10 cellular contexts compared by ENCODE assay signal in genomic region chr5:154395407-154396106, GRCh38. TPM values are rescaled to one million over a fixed set of nuclear protein-coding genes. Genes with fewer than 3 reads are reported as not detected.
DNase-seq lines count a peak whose midpoint lies in the region; ATAC-seq, FAIRE-seq and TF ChIP-seq lines count a peak whose summit lies in the region.
"Had no signal": no experiment of that assay in that cellular context is flagged by ENCODE, and none has a peak within 500 bp of the region (broad histone marks: within the 10 kb centered on the region; RNA-seq: fewer than 3 reads in every experiment).

No MANE protein-coding gene starts in this region.

- no peak for TF ChIP-seq CTCF in astrocyte (IDR thresholded peaks at IDR 0.05; ENCODE audit: insufficient read depth, low read depth, low read length)
- no peak for TF ChIP-seq CTCF in smooth muscle cell (IDR thresholded peaks at IDR 0.05; ENCODE audit: borderline replicate concordance, insufficient read depth, poor library complexity, severe bottlenecking)
- TF ChIP-seq CTCF in prostate gland (IDR thresholded peaks at IDR 0.05) = no peak

- no peak overlapping the region for H3K27ac Mint-ChIP-seq in astrocyte (ENCODE audit: unreplicated experiment)

- H3K27ac ChIP-seq in astrocyte (ENCODE audit: low read depth, low read length) = no peak overlapping the region
- no peak overlapping the region for H3K27ac ChIP-seq in smooth muscle cell (ENCODE audit: low read depth)
- no peak overlapping the region for H3K27ac ChIP-seq in prostate gland
- H3K27ac ChIP-seq: 22Rv1, HL-60 had no signal

- H3K79me2 ChIP-seq in astrocyte (ENCODE audit: insufficient read depth, low read length) (no peaks in the 10 kb centered on the region), smooth muscle cell (ENCODE audit: low read depth) (no peaks in the 10 kb centered on the region)

- peaks cover 13% of the 10 kb centered on the region for H3K4me1 Mint-ChIP-seq in astrocyte (ENCODE audit: low read depth, unreplicated experiment)

- H2AFZ ChIP-seq in astrocyte (ENCODE audit: low read depth, low read length) (no peak overlapping the region), smooth muscle cell (ENCODE audit: low read depth) (no peak overlapping the region)

- H3K9me3 Mint-ChIP-seq in astrocyte (ENCODE audit: unreplicated experiment) = no peaks in the 10 kb centered on the region

- H3K36me3 ChIP-seq in astrocyte (ENCODE audit: insufficient read depth, low read length) = peaks cover 15% of the 10 kb centered on the region
- H3K36me3 ChIP-seq in smooth muscle cell (ENCODE audit: low read depth) = no peaks in the 10 kb centered on the region
- no peaks in the 10 kb centered on the region for H3K36me3 ChIP-seq in prostate gland

- H3K36me3 Mint-ChIP-seq in astrocyte (ENCODE audit: low read depth, unreplicated experiment) = peaks cover 37% of the 10 kb centered on the region

- H3K27me3 ChIP-seq in astrocyte (ENCODE audit: insufficient read depth, low read length) = no peaks in the 10 kb centered on the region
- H3K27me3 ChIP-seq in smooth muscle cell (ENCODE audit: low read depth) = no peaks in the 10 kb centered on the region
- no peaks in the 10 kb centered on the region for H3K27me3 ChIP-seq in prostate gland (replicated peaks; ENCODE audit: insufficient read depth)

- H4K20me1 ChIP-seq in astrocyte (ENCODE audit: insufficient read depth, low read length) (peaks cover 10% of the 10 kb centered on the region), smooth muscle cell (ENCODE audit: low read depth) (no peaks in the 10 kb centered on the region)

- intact Hi-C loops in prostate gland (cut with DNase I) = no loop called here

- WGBS in smooth muscle cell (ENCODE audit: low lambda C conversion rate) = 64% methylated on average over 14 of the region's 14 CpGs
- 68% methylated on average over 14 of the region's 14 CpGs for WGBS in prostate gland

- H3K4me2 ChIP-seq in astrocyte (ENCODE audit: low read length) = no peak overlapping the region
- H3K4me2 ChIP-seq in smooth muscle cell = no peak overlapping the region

- H3K9ac ChIP-seq in astrocyte (ENCODE audit: low read length) (no peak overlapping the region), smooth muscle cell (ENCODE audit: low read depth) (no peak overlapping the region)

- FAIRE-seq in astrocyte (lab: Jason Lieb, UNC) = no peak

- no peaks in the 10 kb centered on the region for H3K27me3 Mint-ChIP-seq in astrocyte (ENCODE audit: low read depth, unreplicated experiment)

- TF ChIP-seq POLR2A in prostate gland (IDR thresholded peaks at IDR 0.05) = no peak

- DNase-seq in DMS 273 (lab: John Stamatoyannopoulos, UW; ENCODE audit: unreplicated experiment) = peak; percentile 63
- no peak for DNase-seq in DMS 273 treated with DMSO at 0.1 percent for 48 hours (lab: John Stamatoyannopoulos, UW)
- DNase-seq in astrocyte (ENCODE audit: low read depth) = peak; percentile 31
- DNase-seq in renal cortical epithelial cell (ENCODE audit: low read depth) = peak; percentile 78
- no peak for DNase-seq in smooth muscle cell (lab: John Stamatoyannopoulos, UW; ENCODE audit: unreplicated experiment)
- DNase-seq in activated CD4-positive, CD25-positive, alpha-beta regulatory T cell treated with anti-CD3 and anti-CD28 coated beads, Interleukin-2, amount 50 U/mL, for 72 hours = no peak
- no peak for DNase-seq in prostate gland (ENCODE audit: low spot score)

- peak; percentile 73 for ATAC-seq in HG03354 (IDR thresholded peaks at IDR 0.05; ENCODE audit: poor library complexity, severe bottlenecking, unreplicated experiment)

- H3K4me1 ChIP-seq in astrocyte (ENCODE audit: insufficient read depth, low read length) = peaks cover 15% of the 10 kb centered on the region
- H3K4me1 ChIP-seq in smooth muscle cell (ENCODE audit: low read depth) = no peaks in the 10 kb centered on the region
- H3K4me1 ChIP-seq in prostate gland (replicated peaks) = no peaks in the 10 kb centered on the region

- H3K9me3 ChIP-seq in astrocyte (ENCODE audit: insufficient read depth, low read depth, low read length) (no peaks in the 10 kb centered on the region), smooth muscle cell (replicated peaks; ENCODE audit: low read depth) (no peaks in the 10 kb centered on the region), prostate gland (no peaks in the 10 kb centered on the region)

- no peak overlapping the region for H3K4me3 ChIP-seq in astrocyte (ENCODE audit: insufficient read depth, low read depth, low read length)
- H3K4me3 ChIP-seq in smooth muscle cell = no peak overlapping the region
- H3K4me3 ChIP-seq in prostate gland = no peak overlapping the region

- H3F3A ChIP-seq in smooth muscle cell (ENCODE audit: low read depth) = no peaks in the 10 kb centered on the region

- no peak overlapping the region for H3K4me3 Mint-ChIP-seq in astrocyte (ENCODE audit: unreplicated experiment)

RNA-seq across cellular contexts. Expression of gene SAP30L, which starts 50.2 kb away (rescaled TPM):
- total RNA-seq in astrocyte = 24.6 and 26.3 TPM in 2 replicates
- 10.9 and 23.9 TPM in 2 replicates for total RNA-seq in renal cortical epithelial cell
- total RNA-seq in smooth muscle cell = 29.9 and 44.2 TPM in 2 replicates
- 32.7 and 41.6 TPM in 2 replicates for polyA plus RNA-seq in smooth muscle cell
- total RNA-seq in prostate gland = 10 to 100 TPM; 33.8 to 35.9 TPM

Comparison
In these comparisons a context has a peak if more than half of its experiments do, and no peak if none do; other contexts are left out.
1. DNase-seq: peak in DMS 273 (single experiment), astrocyte (single experiment) and renal cortical epithelial cell (single experiment); none in DMS 273 treated with DMSO at 0.1 percent for 48 hours (single experiment), smooth muscle cell (single experiment), activated CD4-positive, CD25-positive, alpha-beta regulatory T cell treated with anti-CD3 and anti-CD28 coated beads, Interleukin-2, amount 50 U/mL, for 72 hours (single experiment) and prostate gland (single experiment).